In the genomic region with DNA sequence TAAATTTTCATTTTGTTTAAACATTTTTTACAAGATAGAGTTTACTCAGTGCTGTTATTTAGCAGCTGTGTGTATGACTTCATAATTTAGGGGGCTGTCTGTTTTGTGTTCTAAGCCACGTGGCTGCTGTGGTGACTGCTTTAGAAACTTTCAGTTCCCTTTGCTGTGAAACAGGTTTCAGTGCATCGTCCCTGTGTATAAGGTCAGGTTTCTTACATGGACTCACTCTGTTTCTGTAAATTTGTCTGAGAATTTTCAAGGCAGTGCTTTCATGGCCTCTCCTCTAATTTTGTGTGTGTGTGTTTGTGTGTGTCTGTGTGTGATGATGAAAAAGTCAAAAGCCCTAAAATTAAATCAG, we compare ENCODE assay signal across 8 cellular contexts. TPM values are rescaled to one million over a fixed set of nuclear protein-coding genes. Genes with fewer than 3 reads are reported as not detected.
DNase-seq lines count a peak whose midpoint lies in the region; ATAC-seq and TF ChIP-seq lines count a peak whose summit lies in the region.

No MANE protein-coding gene starts in this region.

- H3K9me3 ChIP-seq in H9 (ENCODE audit: control insufficient read depth, low read depth, low read length), result no peaks in the 10 kb centered on the region
- no peaks in the 10 kb centered on the region for H3K9me3 ChIP-seq in colonic mucosa
- no peaks in the 10 kb centered on the region for H3K9me3 ChIP-seq in neural cell (ENCODE audit: low read length)
- no peaks in the 10 kb centered on the region for H3K9me3 ChIP-seq in PC-3 (ENCODE audit: low read length)

- H3K79me1 ChIP-seq in H9 (ENCODE audit: insufficient read depth, low read depth, low read length, poor library complexity, severe bottlenecking), result no peaks in the 10 kb centered on the region

- H3K27ac ChIP-seq in H9 (ENCODE audit: insufficient read length, low read depth, low read length) (peak overlapping the region; percentile 17), colonic mucosa (no peak overlapping the region), neural cell (ENCODE audit: low read length) (peak overlapping the region; percentile 79), PC-3 (ENCODE audit: low read length) (no peak overlapping the region)

- no peak overlapping the region for H3K23ac ChIP-seq in H9 (ENCODE audit: insufficient read length, low read depth, low read length)

- CTCF ChIA-PET in PC-3 (lab: Charles Lee), result no interaction called here

- no peak overlapping the region for H4K91ac ChIP-seq in H9 (ENCODE audit: insufficient read length, low read depth, low read length)

- no peak overlapping the region for H4K5ac ChIP-seq in H9 (ENCODE audit: insufficient read length, low read depth, low read length)

- H2BK5ac ChIP-seq in H9 (ENCODE audit: insufficient read length, low read length), result no peak overlapping the region

- no peak overlapping the region for H2AFZ ChIP-seq in H9 (ENCODE audit: low read length)
- no peak overlapping the region for H2AFZ ChIP-seq in neural cell (ENCODE audit: low read depth, low read length)
- H2AFZ ChIP-seq in PC-3 (ENCODE audit: low read length), result no peak overlapping the region

- H3K36me3 ChIP-seq in colonic mucosa (no peaks in the 10 kb centered on the region), neural cell (ENCODE audit: insufficient read depth, low read length) (no peaks in the 10 kb centered on the region), PC-3 (ENCODE audit: low read depth, low read length) (no peaks in the 10 kb centered on the region)

- no peak overlapping the region for H3K56ac ChIP-seq in H9 (ENCODE audit: insufficient read length, low read depth, low read length)

- no peak for TF ChIP-seq RAD21 in neural cell (conservative IDR thresholded peaks at IDR 0.05)

- H3K36me3 Mint-ChIP-seq in H9 (ENCODE audit: insufficient read depth in 1 of 3, low read depth in 3 of 3), result peaks cover 0 to 8% (median 4%) of the 10 kb centered on the region in 3 experiments; a peak in 4 of 7 replicates

- peak overlapping the region; percentile 64 to 87 for H3K4me3 Mint-ChIP-seq in H9

- DNase-seq in activated CD4-positive, alpha-beta T cell treated with anti-CD3 and anti-CD28 coated beads for 48 hours, result peak; percentile 63
- DNase-seq in activated CD4-positive, alpha-beta T cell treated with anti-CD3 and anti-CD28 coated beads for 1 hour, result no peak
- DNase-seq in H9 (no peak), NAMALWA (ENCODE audit: low spot score) (peak; percentile 97), colonic mucosa (peak; percentile 20), inferior parietal cortex (ENCODE audit: extremely low spot score) (no peak), PC-3 (no peak)

- H4K8ac ChIP-seq in H9 (replicated peaks; ENCODE audit: insufficient read length, low read depth, low read length), result no peak overlapping the region

- no peak overlapping the region for H3T11ph ChIP-seq in H9 (ENCODE audit: low read length)

- H3K27me3 Mint-ChIP-seq in H9 (ENCODE audit: low read depth), result no peaks in the 10 kb centered on the region; the same call in 1 of the 2 replicates

- H3K79me2 ChIP-seq in H9 (ENCODE audit: insufficient read depth, low read length), result peaks cover 7% of the 10 kb centered on the region; the same call in 1 of the 2 replicates
- peaks cover 27% of the 10 kb centered on the region for H3K79me2 ChIP-seq in neural cell (replicated peaks; ENCODE audit: insufficient read depth, low read length)
- H3K79me2 ChIP-seq in PC-3 (ENCODE audit: low read length), result peaks cover 31% of the 10 kb centered on the region

- no peak for ATAC-seq in PC-3

- H2BK120ac ChIP-seq in H9 (ENCODE audit: low read depth, low read length, poor library complexity, severe bottlenecking), result no peak overlapping the region

- H2BK15ac ChIP-seq in H9 (ENCODE audit: low read depth, low read length), result no peak overlapping the region

- 0 out of 5 replicates have a peak, but pooled peaks cover 0 to 3% of the 10 kb centered on the region in 2 experiments for H3K9me3 Mint-ChIP-seq in H9

- no peak for TF ChIP-seq CTCF in H9 (conservative IDR thresholded peaks at IDR 0.05)
- TF ChIP-seq CTCF in colonic mucosa (IDR thresholded peaks at IDR 0.05), result no peak
- no peak for TF ChIP-seq CTCF in neural cell (IDR thresholded peaks at IDR 0.05; ENCODE audit: poor library complexity, severe bottlenecking)
- TF ChIP-seq CTCF in PC-3 (conservative IDR thresholded peaks at IDR 0.05; ENCODE audit: low read depth, low read length), result no peak

- H3K9ac ChIP-seq in H9 (ENCODE audit: extremely low read depth, insufficient read length, low read length) (peak overlapping the region; percentile 46), colonic mucosa (ENCODE audit: low read depth in 2 of 2, low read length in 2 of 2) (no peak overlapping the region), neural cell (ENCODE audit: low read length) (no peak overlapping the region), PC-3 (ENCODE audit: low read length) (no peak overlapping the region)

- peak overlapping the region; percentile 45 for H3K18ac ChIP-seq in H9 (ENCODE audit: insufficient read length, low read depth, low read length)

- no peak overlapping the region for H2BK12ac ChIP-seq in H9 (ENCODE audit: insufficient read length, low read depth, low read length)

- H3F3A ChIP-seq in neural cell (ENCODE audit: insufficient read depth, low read length, poor library complexity, severe bottlenecking) (peaks cover 6% of the 10 kb centered on the region), PC-3 (ENCODE audit: low read length, unreplicated experiment) (peaks cover 3% of the 10 kb centered on the region)

- POLR2A ChIA-PET in PC-3 (lab: Charles Lee; ENCODE audit: unreplicated experiment), result no interaction called here

- H3K23me2 ChIP-seq in H9 (ENCODE audit: insufficient read length, low read depth, low read length, poor library complexity, severe bottlenecking), result no peaks in the 10 kb centered on the region

- peak overlapping the region; percentile 78 for H3K4me2 ChIP-seq in H9 (ENCODE audit: insufficient read depth, insufficient read length, low read length)
- H3K4me2 ChIP-seq in neural cell (ENCODE audit: low read length), result no peak overlapping the region
- H3K4me2 ChIP-seq in PC-3 (ENCODE audit: low read length), result no peak overlapping the region

- H2BK20ac ChIP-seq in H9 (ENCODE audit: low read depth, low read length, poor library complexity, severe bottlenecking), result no peak overlapping the region

- H3K4me1 ChIP-seq in H9 (ENCODE audit: insufficient read depth, low read length), result peaks cover 2% of the 10 kb centered on the region; the same call in 1 of the 2 replicates
- no peaks in the 10 kb centered on the region for H3K4me1 ChIP-seq in colonic mucosa
- H3K4me1 ChIP-seq in PC-3 (ENCODE audit: insufficient read depth, low read length), result peaks cover 7% of the 10 kb centered on the region

- H3K9me2 ChIP-seq in neural cell (ENCODE audit: insufficient read depth, low read length) (no peaks in the 10 kb centered on the region), PC-3 (replicated peaks; ENCODE audit: low read length) (no peaks in the 10 kb centered on the region)

- intact Hi-C loops in colonic mucosa (cut with DNase I), result no loop called here
- intact Hi-C loops in PC-3 (cut with micrococcal nuclease), result no loop called here

- peaks cover 56 to 57% of the 10 kb centered on the region in 2 experiments for H3K4me1 Mint-ChIP-seq in H9

- no peak overlapping the region for H3K4me3 ChIP-seq in colonic mucosa
- peak overlapping the region; percentile 59 for H3K4me3 ChIP-seq in neural cell (ENCODE audit: low read length)
- H3K4me3 ChIP-seq in PC-3 (ENCODE audit: low read length), result no peak overlapping the region

- no peak overlapping the region for H3K14ac ChIP-seq in H9 (ENCODE audit: insufficient read depth, low read length)

- no peaks in the 10 kb centered on the region for H4K20me1 ChIP-seq in H9 (ENCODE audit: control insufficient read depth, insufficient read depth, insufficient read length)
- H4K20me1 ChIP-seq in neural cell (ENCODE audit: insufficient read depth), result no peaks in the 10 kb centered on the region
- H4K20me1 ChIP-seq in PC-3 (ENCODE audit: low read length), result no peaks in the 10 kb centered on the region

- no peak for TF ChIP-seq EP300 in neural cell (conservative IDR thresholded peaks at IDR 0.05; ENCODE audit: poor library complexity, severe bottlenecking)

- no TSS peak for BruUV-seq in PC-3 (replicated peaks; lab: Mats Ljungman, UMichigan)

- no peak overlapping the region for H3K4ac ChIP-seq in H9 (ENCODE audit: low read depth, low read length)

- no peak overlapping the region for H2AK5ac ChIP-seq in H9 (ENCODE audit: insufficient read length, low read length)

- peak overlapping the region; percentile 88 to 99 (median 98) for H3K27ac Mint-ChIP-seq in H9

- no peaks in the 10 kb centered on the region for H3K27me3 ChIP-seq in H9 (ENCODE audit: insufficient read depth, low read length)
- H3K27me3 ChIP-seq in colonic mucosa, result no peaks in the 10 kb centered on the region
- H3K27me3 ChIP-seq in neural cell (ENCODE audit: insufficient read depth, low read depth, low read length), result no peaks in the 10 kb centered on the region
- no peaks in the 10 kb centered on the region for H3K27me3 ChIP-seq in PC-3 (ENCODE audit: low read length)

- no CpG with 5 or more reads among the region's 2 CpGs for WGBS in H9 (ENCODE audit: extremely low coverage, insufficient read length, low lambda C conversion rate)

TF ChIP-seq in neural cell, 6 proteins besides CTCF, POLR2A, EP300 and RAD21 (continues in another document):
- TF ChIP-seq EZH2 (IDR thresholded peaks at IDR 0.05; ENCODE audit: borderline replicate concordance, insufficient read depth, low read length, poor library complexity, severe bottlenecking), result no peak
- TF ChIP-seq TAF1 (IDR thresholded peaks at IDR 0.05; ENCODE audit: low read depth), result no peak

RNA-seq across cellular contexts. Expression of gene BICD1, which starts 32.4 kb away (rescaled TPM):
- total RNA-seq in H9 (2021) (128 and 134 TPM in 2 replicates), colonic mucosa (1 to 10 TPM; 4.2 to 5.8 TPM), PC-3 (2014; rRNA removed) (9.2 and 15.7 TPM in 2 replicates)
- 33.8 and 41.1 TPM in 2 replicates for polyA plus RNA-seq in neural cell
- polyA minus RNA-seq in neural cell, result 85.7 and 118 TPM in 2 replicates

Comparison
In these comparisons a context has a peak if more than half of its experiments do, and no peak if none do; other contexts are left out.
1. DNase-seq: peak in activated CD4-positive, alpha-beta T cell treated with anti-CD3 and anti-CD28 coated beads for 48 hours (single experiment), NAMALWA (single experiment) and colonic mucosa (single experiment); none in activated CD4-positive, alpha-beta T cell treated with anti-CD3 and anti-CD28 coated beads for 1 hour (single experiment), H9 (single experiment), inferior parietal cortex (single experiment) and PC-3 (single experiment).
2. H3K27ac ChIP-seq: peak in H9 (single experiment) and neural cell (single experiment); none in colonic mucosa (single experiment) and PC-3 (single experiment).